ENCODE assay signal across 7 cellular contexts in the genomic region with DNA sequence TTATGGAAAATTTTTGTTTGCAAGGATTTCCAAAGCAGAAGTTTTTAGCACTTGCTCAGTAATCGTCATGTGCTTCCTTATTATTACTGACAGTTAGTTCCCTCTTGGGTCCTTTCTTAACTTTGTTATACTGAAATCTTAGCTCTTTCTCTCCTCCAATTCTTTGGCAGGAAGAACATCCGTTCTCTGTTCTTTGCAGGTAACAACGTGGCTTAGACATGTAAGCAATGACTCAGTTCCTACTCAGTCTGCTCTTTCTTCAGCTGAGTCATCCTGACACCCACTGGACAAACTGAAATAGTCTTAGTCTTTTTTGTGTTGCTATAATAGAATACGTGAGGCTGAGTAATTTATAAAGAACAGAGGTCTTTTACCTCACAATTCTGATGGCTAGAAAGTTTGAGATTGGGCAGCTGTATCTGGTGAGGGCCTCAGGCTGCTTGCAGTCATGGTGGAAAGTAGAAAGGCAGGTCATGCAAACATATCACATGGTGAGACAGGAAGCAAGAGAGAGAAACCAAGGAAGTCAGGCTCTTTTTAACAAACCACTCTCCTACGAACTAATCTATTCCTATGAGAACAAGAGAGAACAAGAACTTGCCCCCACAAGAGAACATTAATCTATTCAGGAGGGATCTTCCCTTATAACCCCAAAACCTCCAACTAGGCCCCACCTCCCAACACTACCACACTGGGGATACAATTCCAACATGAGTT.
A peak's percentile ranks its signal among the peaks of the same experiment; 100 is the strongest.
DNase-seq lines count a peak whose midpoint lies in the region; ATAC-seq lines count a peak whose summit lies in the region.

No MANE protein-coding gene starts in this region.

- peak; percentile 98 for ATAC-seq in GM18519 (IDR thresholded peaks at IDR 0.05; ENCODE audit: low FRiP score, unreplicated experiment)
- peak; percentile 87 for ATAC-seq in HG02840 (IDR thresholded peaks at IDR 0.05; ENCODE audit: low FRiP score, unreplicated experiment)

- DNase-seq in NCI-H69 (lab: John Stamatoyannopoulos, UW) (peak; percentile 38), kidney tubule cell (ENCODE audit: low spot score) (peak; percentile 94), superior temporal gyrus (ENCODE audit: extremely low spot score) (peak; percentile 61), DMS114 treated with DMSO at 0.1 percent for 48 hours (lab: John Stamatoyannopoulos, UW; ENCODE audit: unreplicated experiment) (no peak)
- DNase-seq in activated naive CD4-positive, alpha-beta T cell treated with anti-CD3 and anti-CD28 coated beads, Interleukin-2, amount 50 U/mL, for 16 hours, result peak; percentile 34
